Comparison of ENCODE assay signal across 12 cellular contexts in the genomic region with DNA sequence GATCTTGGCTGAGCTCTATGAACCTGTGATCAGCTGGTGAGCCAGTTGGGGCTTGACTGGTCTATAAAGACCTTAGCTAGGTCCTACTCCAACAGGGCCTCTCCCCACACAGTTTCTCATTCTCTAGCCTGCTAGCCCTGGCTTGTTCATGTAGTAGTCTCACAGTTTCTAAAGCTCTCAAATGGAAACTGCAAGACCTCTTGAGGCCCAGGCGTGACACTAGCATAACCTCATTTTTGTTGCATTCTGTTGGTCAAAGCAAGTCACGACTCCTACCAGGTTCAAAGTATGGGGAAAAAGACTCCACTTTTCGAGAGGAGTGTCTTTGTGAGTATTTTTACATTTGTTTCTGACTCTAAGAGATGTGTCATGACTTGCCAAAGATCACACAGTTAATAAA. TPM values are rescaled to one million over a fixed set of nuclear protein-coding genes. Genes with fewer than 3 reads are reported as not detected.
DNase-seq lines count a peak whose midpoint lies in the region; ATAC-seq and TF ChIP-seq lines count a peak whose summit lies in the region.
"Had no signal": no experiment of that assay in that cellular context is flagged by ENCODE, and none has a peak within 500 bp of the region (broad histone marks: within the 10 kb centered on the region; RNA-seq: fewer than 3 reads in every experiment).

No MANE protein-coding gene starts in this region.

- H3K9me3 ChIP-seq in right atrium auricular region: no peaks in the 10 kb centered on the region
- H3K9me3 ChIP-seq: mucosa of descending colon had no signal

- H3K4me3 ChIP-seq in GM12865 (ENCODE audit: low read depth, low read length) (no peak overlapping the region), right atrium auricular region (no peak overlapping the region)
- H3K4me3 ChIP-seq: mucosa of descending colon had no signal

- no peaks in the 10 kb centered on the region for H3K27me3 ChIP-seq in right atrium auricular region

- no peaks in the 10 kb centered on the region for H3K36me3 ChIP-seq in right atrium auricular region

- no peak for TF ChIP-seq CTCF in GM12865 (IDR thresholded peaks at IDR 0.05; ENCODE audit: insufficient read depth, low read depth, low read length, missing control alignments)
- TF ChIP-seq CTCF in right atrium auricular region (IDR thresholded peaks at IDR 0.05): no peak

- H3K4me1 ChIP-seq in right atrium auricular region: no peaks in the 10 kb centered on the region

- DNase-seq in GM12865 (ENCODE audit: low read depth) (peak; percentile 77), A172 (ENCODE audit: low spot score) (no peak), right atrium auricular region (ENCODE audit: low spot score) (no peak), DMS79 treated with DMSO at 0.1 percent for 48 hours (lab: John Stamatoyannopoulos, UW) (no peak), RPMI8226 (no peak)
- DNase-seq: activated CD8-positive, alpha-beta T cell treated with anti-CD3 and anti-CD28 coated beads, Interleukin-2, amount 10 ng/mL, durations not matched to agents 7 days and 5 days; DMS79; mucosa of descending colon; SW 1271 had no signal

- ATAC-seq in GM19452 (IDR thresholded peaks at IDR 0.05; ENCODE audit: unreplicated experiment): peak; percentile 98
- peak; percentile 99 for ATAC-seq in HG02852 (IDR thresholded peaks at IDR 0.05; ENCODE audit: unreplicated experiment)
- peak; percentile 98 for ATAC-seq in HG03520 (IDR thresholded peaks at IDR 0.05; ENCODE audit: unreplicated experiment)
- ATAC-seq: activated CD8-positive, alpha-beta T cell treated with anti-CD3 and anti-CD28 coated beads, Interleukin-2, amount 10 ng/mL, durations not matched to agents 7 days and 5 days; mucosa of descending colon had no signal

- no peak overlapping the region for H3K27ac ChIP-seq in right atrium auricular region

RNA-seq across cellular contexts. Expression of gene CEP44, which starts 50.9 kb away (rescaled TPM):
- total RNA-seq in A172 (2014; rRNA removed; shearing (Covaris generic)): 14.1 and 18.2 TPM in 2 replicates
- total RNA-seq in right atrium auricular region: 10 to 100 TPM; 11.4 to 11.6 TPM

RNA-seq across cellular contexts. Expression of gene FBXO8, which starts 51.2 kb away (rescaled TPM):
- total RNA-seq in A172 (2014; rRNA removed; shearing (Covaris generic)): 13.9 and 21.8 TPM in 2 replicates
- 10 to 100 TPM; 26.3 to 28.0 TPM for total RNA-seq in right atrium auricular region
